In the genomic region with DNA sequence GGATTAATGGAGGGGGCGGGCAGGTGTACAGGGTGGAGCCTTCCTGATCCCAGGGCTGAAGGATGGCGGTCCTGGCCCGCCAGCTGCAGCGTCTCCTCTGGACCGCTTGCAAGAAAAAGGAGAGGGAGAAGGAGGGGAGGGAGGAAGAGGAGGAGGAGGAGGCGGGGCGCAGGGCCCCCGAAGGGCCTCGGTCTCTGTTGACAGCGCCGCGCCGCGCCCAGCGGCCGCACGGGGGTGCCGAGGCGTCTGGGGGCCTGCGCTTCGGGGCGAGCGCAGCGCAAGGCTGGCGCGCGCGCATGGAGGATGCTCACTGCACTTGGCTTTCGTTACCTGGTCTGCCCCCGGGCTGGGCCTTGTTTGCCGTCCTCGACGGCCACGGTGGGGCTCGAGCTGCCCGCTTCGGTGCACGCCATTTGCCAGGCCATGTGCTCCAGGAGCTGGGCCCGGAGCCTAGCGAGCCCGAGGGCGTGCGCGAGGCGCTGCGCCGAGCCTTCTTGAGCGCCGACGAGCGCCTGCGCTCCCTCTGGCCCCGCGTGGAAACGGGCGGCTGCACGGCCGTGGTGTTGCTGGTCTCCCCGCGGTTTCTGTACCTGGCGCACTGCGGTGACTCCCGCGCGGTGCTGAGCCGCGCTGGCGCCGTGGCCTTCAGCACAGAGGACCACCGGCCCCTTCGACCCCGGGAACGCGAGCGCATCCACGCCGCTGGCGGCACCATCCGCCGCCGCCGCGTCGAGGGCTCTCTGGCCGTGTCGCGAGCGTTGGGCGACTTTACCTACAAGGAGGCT, we compare ENCODE assay signal across 8 cellular contexts. TPM values are rescaled to one million over a fixed set of nuclear protein-coding genes. Genes with fewer than 3 reads are reported as not detected.
DNase-seq lines count a peak whose midpoint lies in the region; ATAC-seq and TF ChIP-seq lines count a peak whose summit lies in the region.

A gene with protein sequence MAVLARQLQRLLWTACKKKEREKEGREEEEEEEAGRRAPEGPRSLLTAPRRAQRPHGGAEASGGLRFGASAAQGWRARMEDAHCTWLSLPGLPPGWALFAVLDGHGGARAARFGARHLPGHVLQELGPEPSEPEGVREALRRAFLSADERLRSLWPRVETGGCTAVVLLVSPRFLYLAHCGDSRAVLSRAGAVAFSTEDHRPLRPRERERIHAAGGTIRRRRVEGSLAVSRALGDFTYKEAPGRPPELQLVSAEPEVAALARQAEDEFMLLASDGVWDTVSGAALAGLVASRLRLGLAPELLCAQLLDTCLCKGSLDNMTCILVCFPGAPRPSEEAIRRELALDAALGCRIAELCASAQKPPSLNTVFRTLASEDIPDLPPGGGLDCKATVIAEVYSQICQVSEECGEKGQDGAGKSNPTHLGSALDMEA (plus strand): TSS at position 33 of the 785 bp plus-strand sequence. CDS start 30 bp downstream, at position 63.

- no peak for TF ChIP-seq POLR2A in spleen (IDR thresholded peaks at IDR 0.05)
- TF ChIP-seq POLR2A in uterus (IDR thresholded peaks at IDR 0.05), result no peak

- peaks cover 6 to 65% (median 37%) of the 10 kb centered on the region in 9 donors for H3K4me1 ChIP-seq in heart right ventricle
- peaks cover 24 to 77% (median 49%) of the 10 kb centered on the region in 6 donors for H3K4me1 ChIP-seq in spleen
- peaks cover 0 to 10% of the 10 kb centered on the region in 2 donors for H3K4me1 ChIP-seq in uterus

- H3K27me3 ChIP-seq in heart right ventricle (peaks cover 0 to 44% (median 24%) of the 10 kb centered on the region in 7 donors), spleen (replicated peaks in 1 of 7) (peaks cover 0 to 67% (median 38%) of the 10 kb centered on the region in 7 donors), uterus (peaks cover 0 to 4% of the 10 kb centered on the region in 2 donors)

- H3K27ac ChIP-seq in heart right ventricle (peak within 1 kb of the TSS in 2 of 10 donors; percentile 41 to 60), spleen (peak within 1 kb of the TSS in 6 of 8 donors; percentile 36 to 83 (median 47)), uterus (peak within 1 kb of the TSS in 1 of 2 donors; percentile 10)

- DNase-seq in NOMO-1 (lab: John Stamatoyannopoulos, UW; ENCODE audit: unreplicated experiment in 2 of 2) (peak; percentile 35 to 42), activated gamma-delta T cell (lab: John Stamatoyannopoulos, UW) (peak; percentile 49), heart right ventricle (no peak), spleen (peak; percentile 92), DMS114 treated with DMSO at 0.1 percent for 48 hours (lab: John Stamatoyannopoulos, UW; ENCODE audit: unreplicated experiment) (no peak), uterus (no peak)

- WGBS in heart right ventricle, 2 donors, result 2% methylated on average over 76 to 89 of the region's 89 CpGs
- 2 to 10% (median 3%) methylated on average over 54 to 89 of the region's 89 CpGs for WGBS in spleen, 5 donors

- H3K9me3 ChIP-seq in heart right ventricle (no peaks in the 10 kb centered on the region), spleen (no peaks in the 10 kb centered on the region), uterus (no peaks in the 10 kb centered on the region)

- peak; percentile 62 for TF ChIP-seq CTCF in GM12875 (IDR thresholded peaks at IDR 0.05; ENCODE audit: borderline replicate concordance, insufficient read depth, low read depth, low read length)
- peak in 4 of 9 donors; percentile 21 to 36 (median 28) for TF ChIP-seq CTCF in heart right ventricle (IDR thresholded peaks at IDR 0.05)
- TF ChIP-seq CTCF in spleen (IDR thresholded peaks at IDR 0.05 in 8 of 11, conservative IDR thresholded peaks at IDR 0.05 in 3 of 11), result peak in 9 of 11 experiments; percentile 9 to 57 (median 36)
- TF ChIP-seq CTCF in uterus (IDR thresholded peaks at IDR 0.05), result peak in 1 of 4 experiments; percentile 6

- ATAC-seq in heart right ventricle (peak in 1 of 8 donors; percentile 4), GM18870 (IDR thresholded peaks at IDR 0.05; ENCODE audit: unreplicated experiment) (no peak)

- peak within 1 kb of the TSS; percentile 36 for H3K4me3 ChIP-seq in GM12875 (ENCODE audit: low read depth, low read length)
- H3K4me3 ChIP-seq in heart right ventricle, result peak within 1 kb of the TSS in 9 of 10 donors; percentile 19 to 86 (median 72)
- H3K4me3 ChIP-seq in spleen, result peak within 1 kb of the TSS; percentile 25 to 83 (median 53)
- H3K4me3 ChIP-seq in uterus, result peak within 1 kb of the TSS in 1 of 2 donors; percentile 45

- intact Hi-C loops in heart right ventricle (cut with DNase I), result loop anchor here in 3 of 10 donors (10.0 kb wide), 1 partner anchor 146 kb away; no protein-coding TSS in a partner anchor
- intact Hi-C loops in spleen (cut with DNase I; ENCODE audit: low total_unique reads), result no loop called here
- intact Hi-C loops in uterus (cut with DNase I; ENCODE audit: low total_unique reads), result no loop called here

- H3K36me3 ChIP-seq in heart right ventricle (no peaks in the 10 kb centered on the region), spleen (peaks cover 0 to 6% (median 0%) of the 10 kb centered on the region in 6 donors), uterus (no peaks in the 10 kb centered on the region)

RNA-seq across cellular contexts. Expression of the gene that starts here (rescaled TPM):
- total RNA-seq in heart right ventricle (1 to 10 TPM in 1 of 10 donors, under 1 TPM in 4, not detected in 5; 0.32 to 3.6 (median 0.57) TPM), spleen (10 to 100 TPM in 2 of 7 donors, 1 to 10 TPM in 5; 6.3 to 21.4 (median 9.6) TPM), uterus (10 to 100 TPM in 1 of 4 donors, not detected in 3; 42.5 TPM)
- polyA plus RNA-seq in heart right ventricle (under 1 TPM; 0.51 to 0.68 TPM), spleen (10 to 100 TPM in 2 of 3 donors, 1 to 10 TPM in 1; 9.5 to 13.4 (median 10.7) TPM)

Comparison
In these comparisons a context has a peak if more than half of its experiments do, and no peak if none do; other contexts are left out.
1. RNA of the gene that starts here (polyA plus RNA-seq): 9.5 to 13.4 TPM in spleen; 0.51 to 0.68 TPM in heart right ventricle; every median in the first group is over 4 times any median in the second.
2. DNase-seq: peak in NOMO-1 (2 of 2), activated gamma-delta T cell (single experiment) and spleen (single experiment); none in heart right ventricle (0 of 2), DMS114 treated with DMSO at 0.1 percent for 48 hours (single experiment) and uterus (0 of 2).